Comparison of ENCODE assay signal across 8 cellular contexts in the genomic region with DNA sequence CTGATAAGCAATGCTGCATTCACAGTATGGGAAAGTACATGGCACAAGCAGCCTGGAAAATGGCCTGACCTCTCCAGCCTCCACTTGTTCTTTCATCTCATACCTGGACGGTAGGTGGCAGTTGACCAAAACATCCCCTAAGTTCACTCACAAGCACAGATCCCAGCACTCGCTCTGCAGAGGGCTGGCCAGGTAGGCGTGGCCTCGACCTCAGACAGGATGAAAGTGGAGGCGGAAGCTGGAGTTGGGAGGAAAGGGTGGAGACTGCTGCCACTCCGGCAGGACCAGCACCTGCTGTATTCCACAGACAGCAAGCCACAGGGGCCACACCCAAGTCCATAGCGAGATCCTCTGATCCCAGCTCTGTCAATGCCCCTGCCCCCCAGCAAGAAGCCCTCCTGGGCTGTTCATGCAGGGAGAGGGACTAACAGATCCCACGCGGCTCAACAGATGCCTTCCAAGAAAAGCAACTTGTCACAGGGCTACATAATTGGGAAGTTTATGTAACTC. TPM values are rescaled to one million over a fixed set of nuclear protein-coding genes. Genes with fewer than 3 reads are reported as not detected.
A peak's percentile ranks its signal among the peaks of the same experiment; 100 is the strongest.
DNase-seq lines count a peak whose midpoint lies in the region; ATAC-seq and TF ChIP-seq lines count a peak whose summit lies in the region.

No MANE protein-coding gene starts in this region.

- H3K27me3 ChIP-seq in osteoblast (ENCODE audit: insufficient read depth, low read length) = no peaks in the 10 kb centered on the region

- intact Hi-C loops in activated T-helper 2 cell treated with anti-CD3 and anti-CD28 coated beads, Interferon-gamma antibody, Interleukin-2, Interleukin-4, amounts not matched to agents 10 μg/mL and 5 μg/mL and 100 μg/mL, durations not matched to agents 14 hours and 24 hours and 36 hours (cut with micrococcal nuclease) = no loop called here

- H3K27ac Mint-ChIP-seq in activated T-helper 2 cell treated with anti-CD3 and anti-CD28 coated beads, Interferon-gamma antibody, Interleukin-2, Interleukin-4, amounts not matched to agents 10 μg/mL and 5 μg/mL and 100 μg/mL, durations not matched to agents 14 hours and 24 hours and 36 hours = no peak overlapping the region

- peak overlapping the region; percentile 45 for H3K27ac ChIP-seq in osteoblast (ENCODE audit: low read depth, low read length)

- peaks cover 14% of the 10 kb centered on the region for H3K36me3 ChIP-seq in osteoblast (ENCODE audit: insufficient read depth, low read length)

- no peak overlapping the region for H3K4me3 Mint-ChIP-seq in activated T-helper 2 cell treated with anti-CD3 and anti-CD28 coated beads, Interferon-gamma antibody, Interleukin-2, Interleukin-4, amounts not matched to agents 10 μg/mL and 5 μg/mL and 100 μg/mL, durations not matched to agents 14 hours and 24 hours and 36 hours (ENCODE audit: low read depth)

- H3K79me2 ChIP-seq in osteoblast (ENCODE audit: insufficient read depth, low read length) = peaks cover 59% of the 10 kb centered on the region

- H3K4me3 ChIP-seq in fibroblast of pulmonary artery (replicated peaks; ENCODE audit: low read depth, low read length) (no peak overlapping the region), osteoblast (ENCODE audit: insufficient read depth, low read length) (peak overlapping the region; percentile 40)

- DNase-seq in SIG-M5 treated with dmso at 0.1 percent for 504 hours (lab: John Stamatoyannopoulos, UW; ENCODE audit: unreplicated experiment) (peak; percentile 74), SIG-M5 (lab: John Stamatoyannopoulos, UW) (no peak), NAMALWA (ENCODE audit: low spot score) (peak; percentile 38), SW 1271 (lab: John Stamatoyannopoulos, UW) (peak; percentile 81 to 93), fibroblast of pulmonary artery (ENCODE audit: low read depth) (peak; percentile 39), osteoblast (ENCODE audit: insufficient read length, low spot score, missing footprints) (no peak)
- DNase-seq in activated T-helper 2 cell treated with anti-CD3 and anti-CD28 coated beads, Interferon-gamma antibody, Interleukin-2, Interleukin-4, amounts not matched to agents 10 μg/mL and 5 μg/mL and 100 μg/mL, durations not matched to agents 14 hours and 24 hours and 36 hours (ENCODE audit: low spot score) = no peak

- no peak for TF ChIP-seq CTCF in fibroblast of pulmonary artery (IDR thresholded peaks at IDR 0.05; ENCODE audit: low read length, missing control alignments)
- TF ChIP-seq CTCF in osteoblast (IDR thresholded peaks at IDR 0.05; ENCODE audit: extremely low read depth, low read depth, low read length) = peak; percentile 7

- peak overlapping the region; percentile 38 for H2AFZ ChIP-seq in osteoblast (ENCODE audit: low read length)

- H4K20me1 ChIP-seq in osteoblast (ENCODE audit: insufficient read depth, low read length) = peaks cover 21% of the 10 kb centered on the region

- no peaks in the 10 kb centered on the region for H3K9me3 Mint-ChIP-seq in activated T-helper 2 cell treated with anti-CD3 and anti-CD28 coated beads, Interferon-gamma antibody, Interleukin-2, Interleukin-4, amounts not matched to agents 10 μg/mL and 5 μg/mL and 100 μg/mL, durations not matched to agents 14 hours and 24 hours and 36 hours

- H3K9me3 ChIP-seq in osteoblast (ENCODE audit: low read depth, low read length) = no peaks in the 10 kb centered on the region

- H3K27me3 Mint-ChIP-seq in activated T-helper 2 cell treated with anti-CD3 and anti-CD28 coated beads, Interferon-gamma antibody, Interleukin-2, Interleukin-4, amounts not matched to agents 10 μg/mL and 5 μg/mL and 100 μg/mL, durations not matched to agents 14 hours and 24 hours and 36 hours (ENCODE audit: low read depth) = no peaks in the 10 kb centered on the region

- H3K4me1 ChIP-seq in osteoblast (ENCODE audit: insufficient read depth, low read length) = peaks cover 56% of the 10 kb centered on the region

- peak overlapping the region; percentile 61 for H3K4me2 ChIP-seq in osteoblast (ENCODE audit: insufficient read depth, low read length)

- H3K4me1 Mint-ChIP-seq in activated T-helper 2 cell treated with anti-CD3 and anti-CD28 coated beads, Interferon-gamma antibody, Interleukin-2, Interleukin-4, amounts not matched to agents 10 μg/mL and 5 μg/mL and 100 μg/mL, durations not matched to agents 14 hours and 24 hours and 36 hours (ENCODE audit: low read depth) = peaks cover 46% of the 10 kb centered on the region

- no peak for ATAC-seq in GM21786 (IDR thresholded peaks at IDR 0.05; ENCODE audit: unreplicated experiment)

- peaks cover 2% of the 10 kb centered on the region for H3K36me3 Mint-ChIP-seq in activated T-helper 2 cell treated with anti-CD3 and anti-CD28 coated beads, Interferon-gamma antibody, Interleukin-2, Interleukin-4, amounts not matched to agents 10 μg/mL and 5 μg/mL and 100 μg/mL, durations not matched to agents 14 hours and 24 hours and 36 hours (ENCODE audit: low read depth)

RNA-seq across cellular contexts. Expression of gene ZCCHC14, which starts 31.3 kb away (rescaled TPM):
- 36.9 and 41.8 TPM in 2 replicates for total RNA-seq in osteoblast
- total RNA-seq in activated T-helper 2 cell treated with anti-CD3 and anti-CD28 coated beads, Interferon-gamma antibody, Interleukin-2, Interleukin-4, amounts not matched to agents 10 μg/mL and 5 μg/mL and 100 μg/mL, durations not matched to agents 14 hours and 24 hours and 36 hours = 7.4 and 8.0 TPM in 2 replicates

Comparison
In these comparisons a context has a peak if more than half of its experiments do, and no peak if none do; other contexts are left out.
1. DNase-seq: peak in SIG-M5 treated with dmso at 0.1 percent for 504 hours (single experiment), NAMALWA (single experiment), SW 1271 (2 of 2) and fibroblast of pulmonary artery (single experiment); none in SIG-M5 (single experiment), osteoblast (single experiment) and activated T-helper 2 cell treated with anti-CD3 and anti-CD28 coated beads, Interferon-gamma antibody, Interleukin-2, Interleukin-4, amounts not matched to agents 10 μg/mL and 5 μg/mL and 100 μg/mL, durations not matched to agents 14 hours and 24 hours and 36 hours (single experiment).